Comparison of ENCODE assay signal across 11 cellular contexts in genomic region chr3:190003730-190004129, GRCh38.
DNase-seq lines count a peak whose midpoint lies in the region; FAIRE-seq and TF ChIP-seq lines count a peak whose summit lies in the region.
"Had no signal": no experiment of that assay in that cellular context is flagged by ENCODE, and none has a peak within 500 bp of the region (broad histone marks: within the 10 kb centered on the region; RNA-seq: fewer than 3 reads in every experiment).

No MANE protein-coding gene starts in this region.

- H2BK15ac ChIP-seq in mesenchymal stem cell (ENCODE audit: low read depth, poor library complexity, severe bottlenecking), result no peak overlapping the region

- WGBS in mesenchymal stem cell, result 0% methylated on average over 1 of the region's 1 CpG

- H3K4me3 ChIP-seq in bronchial epithelial cell (ENCODE audit: low read depth, low read length) (no peak overlapping the region), mesenchymal stem cell (ENCODE audit: insufficient read depth in 1 of 2, low read depth in 1 of 2, low read length in 2 of 2) (peak overlapping the region in 1 of 2 experiments; percentile 48)

- H3K27me3 ChIP-seq in bronchial epithelial cell (ENCODE audit: control insufficient read depth, insufficient read depth, low read length) (no peaks in the 10 kb centered on the region), mesenchymal stem cell (ENCODE audit: control insufficient read depth in 1 of 2, insufficient read depth in 1 of 2, low read length in 2 of 2) (peaks cover 0 to 7% of the 10 kb centered on the region in 2 experiments)

- peaks cover 4% of the 10 kb centered on the region for H3K4me1 ChIP-seq in mesenchymal stem cell (ENCODE audit: control insufficient read depth, insufficient read depth, low read depth, low read length)
- H3K4me1 ChIP-seq: parathyroid adenoma had no signal

- no peak overlapping the region for H2AK5ac ChIP-seq in mesenchymal stem cell (ENCODE audit: low read length, severe bottlenecking)

- TF ChIP-seq CTCF in bronchial epithelial cell (IDR thresholded peaks at IDR 0.05; ENCODE audit: insufficient read depth, low read length, severe bottlenecking), result no peak

- DNase-seq in AG08396 (ENCODE audit: low spot score) (peak; percentile 56), HT1080 (ENCODE audit: low read depth) (peak; percentile 92), bronchial epithelial cell (ENCODE audit: low read depth) (peak; percentile 84), mesenchymal stem cell (peak; percentile 71), D341Med (ENCODE audit: low spot score) (no peak), Kasumi-1 (lab: John Stamatoyannopoulos, UW) (no peak), NCI-H2107 treated with DMSO at 0.1 percent for 48 hours (lab: John Stamatoyannopoulos, UW; ENCODE audit: unreplicated experiment) (no peak), NCI-H510A treated with DMSO at 0.1 percent for 48 hours (lab: John Stamatoyannopoulos, UW) (no peak)
- DNase-seq: CD8-positive, alpha-beta memory T cell; NCI-H187 treated with DMSO at 0.1 percent for 48 hours had no signal

- H2BK12ac ChIP-seq in mesenchymal stem cell (ENCODE audit: low read length in 2 of 2), result peak overlapping the region in 1 of 2 experiments; percentile 77

- H4K91ac ChIP-seq in mesenchymal stem cell (ENCODE audit: low read length), result no peak overlapping the region

- H3K18ac ChIP-seq in mesenchymal stem cell (ENCODE audit: low read depth in 1 of 2, low read length in 2 of 2), result peak overlapping the region in 1 of 2 experiments; percentile 34

- no peaks in the 10 kb centered on the region for H3K9me3 ChIP-seq in mesenchymal stem cell (ENCODE audit: control insufficient read depth, low read length)

- no peak overlapping the region for H3K9ac ChIP-seq in mesenchymal stem cell (ENCODE audit: low read length)
- H3K9ac ChIP-seq: parathyroid adenoma had no signal

- no peak overlapping the region for H2AFZ ChIP-seq in mesenchymal stem cell (ENCODE audit: low read depth, low read length)
- H2AFZ ChIP-seq: parathyroid adenoma had no signal

- H3K4me2 ChIP-seq in mesenchymal stem cell (ENCODE audit: low read length, poor library complexity, severe bottlenecking), result no peak overlapping the region

- H3K4ac ChIP-seq in mesenchymal stem cell (ENCODE audit: low read depth in 1 of 2, low read length in 2 of 2), result peak overlapping the region in 1 of 2 experiments; percentile 57

- FAIRE-seq in bronchial epithelial cell (lab: Jason Lieb, UNC), result peak; percentile 68

- no peak overlapping the region for H4K8ac ChIP-seq in mesenchymal stem cell (ENCODE audit: low read length)

- no peak overlapping the region for H3K23ac ChIP-seq in mesenchymal stem cell (ENCODE audit: low read length in 2 of 2)

- H2BK5ac ChIP-seq in mesenchymal stem cell (ENCODE audit: low read depth, low read length, poor library complexity, severe bottlenecking), result no peak overlapping the region

- H3K79me1 ChIP-seq in mesenchymal stem cell (replicated peaks; ENCODE audit: low read length, poor library complexity, severe bottlenecking), result peaks cover 9% of the 10 kb centered on the region

- H3K27ac ChIP-seq in mesenchymal stem cell (ENCODE audit: low read length, poor library complexity, severe bottlenecking), result peak overlapping the region; percentile 96
- H3K27ac ChIP-seq: parathyroid adenoma had no signal

- no peak overlapping the region for H2BK120ac ChIP-seq in mesenchymal stem cell (ENCODE audit: low read depth, low read length)

- H3K36me3 ChIP-seq in bronchial epithelial cell (ENCODE audit: control insufficient read depth, insufficient read depth, low read length) (no peaks in the 10 kb centered on the region), mesenchymal stem cell (ENCODE audit: control insufficient read depth in 1 of 2, insufficient read depth in 2 of 2, low read depth in 1 of 2, low read length in 2 of 2) (no peaks in the 10 kb centered on the region)

- no peak overlapping the region for H3K14ac ChIP-seq in mesenchymal stem cell (ENCODE audit: low read length in 2 of 2)

Comparison
In these comparisons a context has a peak if more than half of its experiments do, and no peak if none do; other contexts are left out.
1. DNase-seq: peak in AG08396 (single experiment), HT1080 (single experiment), bronchial epithelial cell (single experiment) and mesenchymal stem cell (single experiment); none in D341Med (single experiment), Kasumi-1 (0 of 2), NCI-H2107 treated with DMSO at 0.1 percent for 48 hours (single experiment) and NCI-H510A treated with DMSO at 0.1 percent for 48 hours (single experiment).